8 cellular contexts compared by ENCODE assay signal in the genomic region with DNA sequence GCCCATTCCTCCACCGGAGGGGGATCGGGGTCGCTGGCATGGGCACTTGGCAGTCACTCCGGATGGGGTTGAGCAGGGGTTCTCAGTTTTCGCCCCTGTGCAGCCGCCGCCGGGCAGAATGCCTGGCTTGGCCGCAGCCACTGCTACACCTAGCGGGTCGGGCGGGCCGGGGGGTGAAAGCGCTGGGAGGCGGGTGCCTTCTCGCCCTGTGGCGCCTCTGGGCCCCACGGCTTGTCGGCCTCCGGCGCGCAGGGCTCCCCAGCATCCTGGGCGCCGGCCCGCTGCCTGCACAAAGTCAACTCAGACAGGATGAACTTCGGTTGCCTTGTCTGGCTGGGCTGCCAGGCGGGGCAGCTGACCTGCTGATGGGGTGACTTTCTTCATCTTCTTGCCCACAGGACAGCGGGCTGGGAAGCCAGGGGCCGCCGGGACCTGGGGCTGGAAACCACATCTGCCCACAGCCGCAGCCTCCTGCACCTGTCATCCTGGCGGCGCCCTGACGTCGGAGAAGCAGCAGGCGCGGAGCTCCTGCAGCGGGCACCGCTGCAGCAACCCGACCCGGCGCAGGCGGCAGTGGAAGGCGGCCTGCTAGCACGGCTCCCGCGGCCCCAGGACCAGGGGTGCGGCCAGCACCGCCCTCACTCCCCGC. TPM values are rescaled to one million over a fixed set of nuclear protein-coding genes. Genes with fewer than 3 reads are reported as not detected.
DNase-seq lines count a peak whose midpoint lies in the region; ATAC-seq and TF ChIP-seq lines count a peak whose summit lies in the region.

No MANE protein-coding gene starts in this region.

- H3K4me3 Mint-ChIP-seq in activated B cell treated with CpG ODN at 0.5 μM for 24 hours: no peak overlapping the region

- H3K4me1 ChIP-seq in stomach: peaks cover 22 to 36% (median 32%) of the 10 kb centered on the region in 4 donors

- CTCF ChIA-PET in activated B cell treated with CpG ODN at 0.5 μM for 24 hours (lab: Charles Lee): no interaction called here

- POLR2A ChIA-PET in activated B cell treated with CpG ODN at 0.5 μM for 24 hours (lab: Charles Lee): no interaction called here

- WGBS in stomach, 5 donors: 1 to 3% (median 1%) methylated on average over 8 to 50 of the region's 50 CpGs

- H3K4me3 ChIP-seq in coronary artery (peak overlapping the region; percentile 64), stomach (peak overlapping the region; percentile 47 to 63 (median 56))

- no peak overlapping the region for H3K27ac Mint-ChIP-seq in activated B cell treated with CpG ODN at 0.5 μM for 24 hours

- H3K9me3 ChIP-seq in stomach: peaks cover 0 to 12% (median 10%) of the 10 kb centered on the region in 4 donors

- peaks cover 13% of the 10 kb centered on the region for H3K4me1 Mint-ChIP-seq in activated B cell treated with CpG ODN at 0.5 μM for 24 hours

- peak; percentile 33 for ATAC-seq in GM18909 (IDR thresholded peaks at IDR 0.05; ENCODE audit: poor library complexity, unreplicated experiment)
- ATAC-seq in HG03432 (IDR thresholded peaks at IDR 0.05; ENCODE audit: unreplicated experiment): peak; percentile 35
- ATAC-seq in activated B cell treated with CpG ODN at 0.5 μM for 24 hours (ENCODE audit: low read depth): peak; percentile 18

- H3K27me3 ChIP-seq in stomach: peaks cover 5 to 48% (median 30%) of the 10 kb centered on the region in 3 donors

- H3K27me3 Mint-ChIP-seq in activated B cell treated with CpG ODN at 0.5 μM for 24 hours: peaks cover 39% of the 10 kb centered on the region

- DNase-seq in activated B cell treated with CpG ODN at 0.5 μM for 24 hours (peak; percentile 24), coronary artery (ENCODE audit: low spot score) (no peak), mucosa of gallbladder (ENCODE audit: low spot score) (peak; percentile 14), stomach (peak; percentile 34), NCI-H1436 (lab: John Stamatoyannopoulos, UW) (no peak), AG08396 (ENCODE audit: low spot score) (no peak)

- no peak for TF ChIP-seq EP300 in stomach (IDR thresholded peaks at IDR 0.05)

- TF ChIP-seq CTCF in activated B cell treated with CpG ODN at 0.5 μM for 24 hours (IDR thresholded peaks at IDR 0.05) (no peak), coronary artery (IDR thresholded peaks at IDR 0.05) (no peak), stomach (IDR thresholded peaks at IDR 0.05) (no peak)

- peaks cover 8% of the 10 kb centered on the region for H3K9me3 Mint-ChIP-seq in activated B cell treated with CpG ODN at 0.5 μM for 24 hours

- H3K36me3 Mint-ChIP-seq in activated B cell treated with CpG ODN at 0.5 μM for 24 hours (ENCODE audit: low read depth): no peaks in the 10 kb centered on the region

- H3K36me3 ChIP-seq in stomach: no peaks in the 10 kb centered on the region

- no peak overlapping the region for H3K27ac ChIP-seq in coronary artery
- H3K27ac ChIP-seq in stomach: peak overlapping the region; percentile 71 to 97 (median 79)

- no peak for TF ChIP-seq POLR2A in stomach (IDR thresholded peaks at IDR 0.05)

- intact Hi-C loops in activated B cell treated with CpG ODN at 0.5 μM for 24 hours (cut with micrococcal nuclease) (no loop called here), stomach (cut with DNase I; ENCODE audit: low total_unique reads) (no loop called here)

RNA-seq across cellular contexts. Expression of a gene that starts 1.2 kb away (rescaled TPM):
- total RNA-seq in activated B cell treated with CpG ODN at 0.5 μM for 24 hours (not detected in 2 replicates), mucosa of gallbladder (11.8 TPM), stomach (1 to 10 TPM; 1.7 to 5.8 (median 2.8) TPM)
- polyA plus RNA-seq in stomach: 1 to 10 TPM in 1 of 3 donors, under 1 TPM in 2; 0.15 to 3.3 (median 0.50) TPM

Comparison
In these comparisons a context has a peak if more than half of its experiments do, and no peak if none do; other contexts are left out.
1. DNase-seq: peak in activated B cell treated with CpG ODN at 0.5 μM for 24 hours (single experiment), mucosa of gallbladder (single experiment) and stomach (single experiment); none in coronary artery (single experiment), NCI-H1436 (single experiment) and AG08396 (single experiment).
2. H3K27ac ChIP-seq: peak in stomach (5 of 5); none in coronary artery (0 of 2).
3. Peak in every context shown above with its lines, with median percentiles within 50 percentile points of each other: ATAC-seq.